ENCODE assay signal across 31 cellular contexts in the genomic region with DNA sequence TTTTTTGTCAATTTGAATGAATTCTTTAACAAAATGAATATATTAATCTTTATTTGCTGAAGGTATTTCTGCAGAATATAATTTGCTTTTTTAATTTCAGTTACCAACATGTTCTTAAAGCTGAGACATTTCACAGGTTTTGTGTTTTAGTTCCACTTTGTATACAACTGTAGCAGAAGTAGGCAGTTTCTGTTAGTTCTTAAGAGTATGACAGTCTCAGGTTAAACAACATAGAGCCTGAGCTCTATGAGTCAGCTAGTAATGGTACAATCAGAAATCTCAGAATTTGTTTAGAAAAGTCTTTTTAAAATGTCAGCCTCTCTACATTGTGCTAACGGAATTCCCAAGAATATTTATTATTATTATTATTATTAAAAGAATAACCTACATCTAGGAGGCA.
"Had no signal": no experiment of that assay in that cellular context is flagged by ENCODE, and none has a peak within 500 bp of the region (broad histone marks: within the 10 kb centered on the region; RNA-seq: fewer than 3 reads in every experiment).

No MANE protein-coding gene starts in this region.

- H3K27ac ChIP-seq: heart left ventricle, left ventricle myocardium inferior, right lobe of liver, skin epidermis, thoracic aorta, WERI-Rb-1 had no signal

- FAIRE-seq: endothelial cell of umbilical vein, islet of Langerhans, urothelium cell line had no signal

- H3K4me3 ChIP-seq: heart left ventricle, left ventricle myocardium inferior, lung, mucosa of descending colon, right lobe of liver, skin epidermis, thoracic aorta had no signal

- DNase-seq: activated CD4-positive, alpha-beta memory T cell treated with anti-CD3 and anti-CD28 coated beads for 36 hours; activated CD4-positive, alpha-beta T cell treated with anti-CD3 and anti-CD28 coated beads, Interleukin-2, amount 10 ng/mL, durations not matched to agents 24 days and 14 days; activated CD4-positive, CD25-positive, alpha-beta regulatory T cell treated with anti-CD3 and anti-CD28 coated beads, Interleukin-2, amount 50 U/mL, for 72 hours; activated gamma-delta T cell treated with Interleukin-2 at 50 U/mL for 16 hours; activated naive CD8-positive, alpha-beta T cell treated with anti-CD3 and anti-CD28 coated beads, Interleukin-2, amount 50 U/mL, for 24 hours; activated T-cell treated with anti-CD3 and anti-CD28 coated beads, Interleukin-2, amount 50 U/mL, for 4 hours; amygdala; caudate nucleus; foreskin fibroblast; heart left ventricle; left ventricle myocardium inferior; mesendoderm; mucosa of descending colon; posterior cingulate gyrus; right lobe of liver; stimulated activated CD4-positive, alpha-beta T cell treated with anti-CD3 and anti-CD28 coated beads, Interleukin-12 subunit alpha, Interleukin-12 subunit beta, amount 100 ng/mL, for 4 hours; stimulated activated CD4-positive, alpha-beta T cell treated with anti-CD3 and anti-CD28 coated beads, Interleukin-4, amount 100 ng/mL, for 1 hour; stimulated activated naive CD8-positive, alpha-beta T cell treated with anti-CD3 and anti-CD28 coated beads, Interleukin-15, Interleukin-2, amounts not matched to agents 100 U/mL and 50 U/mL, for 24 hours; T-helper 17 cell; T1000; trophoblast cell; WERI-Rb-1 had no signal

- H3K4me1 Mint-ChIP-seq: activated naive CD4-positive, alpha-beta T cell treated with anti-CD3 and anti-CD28 coated beads, Interleukin-2, amount 50 U/mL, for 24 hours; activated naive CD8-positive, alpha-beta T cell treated with anti-CD3 and anti-CD28 coated beads, Interleukin-2, amount 50 U/mL, for 24 hours; activated T-helper 17 cell treated with anti-CD3 and anti-CD28 coated beads, Interleukin-2, amount 50 U/mL, for 72 hours; T-helper 17 cell had no signal

- ATAC-seq: activated naive CD8-positive, alpha-beta T cell treated with anti-CD3 and anti-CD28 coated beads, Interleukin-2, amount 50 U/mL, for 24 hours; activated T-cell treated with anti-CD3 and anti-CD28 coated beads, Interleukin-2, amount 50 U/mL, for 4 hours; activated T-helper 17 cell treated with anti-CD3 and anti-CD28 coated beads, Interleukin-2, amount 50 U/mL, for 72 hours; heart left ventricle; mucosa of descending colon; natural killer cell treated with Interleukin-12 subunit alpha and Interleukin-12 subunit beta and Interleukin-15 and Interleukin-18, amount 100 ng/mL, for 72 hours; right lobe of liver; stimulated activated naive CD8-positive, alpha-beta T cell treated with anti-CD3 and anti-CD28 coated beads, Interleukin-15, Interleukin-2, amounts not matched to agents 100 U/mL and 50 U/mL, for 24 hours; T-helper 17 cell had no signal

- H3K36me3 Mint-ChIP-seq: activated CD4-positive, alpha-beta memory T cell treated with anti-CD3 and anti-CD28 coated beads for 36 hours; activated naive CD4-positive, alpha-beta T cell treated with anti-CD3 and anti-CD28 coated beads, Interleukin-2, amount 50 U/mL, for 24 hours; natural killer cell treated with Interleukin-12 subunit alpha and Interleukin-12 subunit beta and Interleukin-15 and Interleukin-18, amount 100 ng/mL, for 72 hours had no signal

- H3K9me3 Mint-ChIP-seq: activated CD4-positive, alpha-beta memory T cell treated with anti-CD3 and anti-CD28 coated beads for 36 hours; activated CD4-positive, alpha-beta T cell treated with anti-CD3 and anti-CD28 coated beads, Interleukin-2, amount 10 ng/mL, durations not matched to agents 24 days and 14 days; activated naive CD4-positive, alpha-beta T cell treated with anti-CD3 and anti-CD28 coated beads, Interleukin-2, amount 50 U/mL, for 24 hours; activated naive CD8-positive, alpha-beta T cell treated with anti-CD3 and anti-CD28 coated beads, Interleukin-2, amount 50 U/mL, for 24 hours; activated T-cell treated with anti-CD3 and anti-CD28 coated beads, Interleukin-2, amount 50 U/mL, for 4 hours; activated T-helper 17 cell treated with anti-CD3 and anti-CD28 coated beads, Interleukin-2, amount 50 U/mL, for 72 hours; natural killer cell treated with Interleukin-12 subunit alpha and Interleukin-12 subunit beta and Interleukin-15 and Interleukin-18, amount 100 ng/mL, for 72 hours had no signal

- H3K4me3 Mint-ChIP-seq: activated CD4-positive, alpha-beta memory T cell treated with anti-CD3 and anti-CD28 coated beads for 36 hours; activated CD4-positive, alpha-beta T cell treated with anti-CD3 and anti-CD28 coated beads, Interleukin-2, amount 10 ng/mL, durations not matched to agents 24 days and 14 days; activated naive CD4-positive, alpha-beta T cell treated with anti-CD3 and anti-CD28 coated beads, Interleukin-2, amount 50 U/mL, for 24 hours; activated naive CD8-positive, alpha-beta T cell treated with anti-CD3 and anti-CD28 coated beads, Interleukin-2, amount 50 U/mL, for 24 hours; activated T-cell treated with anti-CD3 and anti-CD28 coated beads, Interleukin-2, amount 50 U/mL, for 4 hours; activated T-helper 17 cell treated with anti-CD3 and anti-CD28 coated beads, Interleukin-2, amount 50 U/mL, for 72 hours; natural killer cell treated with Interleukin-12 subunit alpha and Interleukin-12 subunit beta and Interleukin-15 and Interleukin-18, amount 100 ng/mL, for 72 hours; T-helper 17 cell had no signal

- H3K27me3 Mint-ChIP-seq: activated CD4-positive, alpha-beta memory T cell treated with anti-CD3 and anti-CD28 coated beads for 36 hours; activated CD4-positive, alpha-beta T cell treated with anti-CD3 and anti-CD28 coated beads, Interleukin-2, amount 10 ng/mL, durations not matched to agents 24 days and 14 days; activated naive CD4-positive, alpha-beta T cell treated with anti-CD3 and anti-CD28 coated beads, Interleukin-2, amount 50 U/mL, for 24 hours; activated naive CD8-positive, alpha-beta T cell treated with anti-CD3 and anti-CD28 coated beads, Interleukin-2, amount 50 U/mL, for 24 hours; activated T-helper 17 cell treated with anti-CD3 and anti-CD28 coated beads, Interleukin-2, amount 50 U/mL, for 72 hours; natural killer cell treated with Interleukin-12 subunit alpha and Interleukin-12 subunit beta and Interleukin-15 and Interleukin-18, amount 100 ng/mL, for 72 hours; T-helper 17 cell had no signal

- H3K27ac Mint-ChIP-seq: activated CD4-positive, alpha-beta memory T cell treated with anti-CD3 and anti-CD28 coated beads for 36 hours; activated CD4-positive, alpha-beta T cell treated with anti-CD3 and anti-CD28 coated beads, Interleukin-2, amount 10 ng/mL, durations not matched to agents 24 days and 14 days; activated naive CD4-positive, alpha-beta T cell treated with anti-CD3 and anti-CD28 coated beads, Interleukin-2, amount 50 U/mL, for 24 hours; activated naive CD8-positive, alpha-beta T cell treated with anti-CD3 and anti-CD28 coated beads, Interleukin-2, amount 50 U/mL, for 24 hours; activated T-helper 17 cell treated with anti-CD3 and anti-CD28 coated beads, Interleukin-2, amount 50 U/mL, for 72 hours; natural killer cell treated with Interleukin-12 subunit alpha and Interleukin-12 subunit beta and Interleukin-15 and Interleukin-18, amount 100 ng/mL, for 72 hours; T-helper 17 cell had no signal

- H3K27me3 ChIP-seq: heart left ventricle, right lobe of liver had no signal

- H3K9me3 ChIP-seq: heart left ventricle, left ventricle myocardium inferior, mucosa of descending colon, right lobe of liver, thoracic aorta had no signal

- H3K36me3 ChIP-seq: heart left ventricle, left ventricle myocardium inferior, right lobe of liver, thoracic aorta, WERI-Rb-1 had no signal

- H3K4me1 ChIP-seq: heart left ventricle, left ventricle myocardium inferior had no signal
